Comparison of ENCODE assay signal across 19 cellular contexts in the genomic region with DNA sequence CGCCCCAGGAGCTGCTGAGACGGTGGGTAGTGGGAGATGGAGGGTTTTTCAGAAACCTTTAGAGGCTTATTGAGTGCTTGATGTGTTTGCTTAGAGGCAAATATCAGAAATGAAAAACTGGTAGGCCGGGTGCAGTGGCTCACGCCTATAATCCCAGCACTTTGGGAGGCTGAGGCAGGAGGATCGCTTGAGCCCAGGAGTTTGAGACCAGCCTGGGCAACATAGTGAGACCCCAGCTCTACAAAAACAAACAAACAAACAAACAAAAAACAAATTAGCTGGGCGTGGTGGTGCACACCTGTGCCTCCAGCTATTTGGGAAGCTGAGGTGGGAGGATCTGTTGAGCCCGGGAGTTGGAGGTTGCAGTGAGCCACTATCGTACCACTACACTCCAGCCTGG. TPM values are rescaled to one million over a fixed set of nuclear protein-coding genes. Genes with fewer than 3 reads are reported as not detected.
"Had no signal": no experiment of that assay in that cellular context is flagged by ENCODE, and none has a peak within 500 bp of the region (broad histone marks: within the 10 kb centered on the region; RNA-seq: fewer than 3 reads in every experiment).

No MANE protein-coding gene starts in this region.

RNA-seq across cellular contexts. Expression of a gene that starts 5.2 kb away (rescaled TPM):
- total RNA-seq: activated naive CD4-positive, alpha-beta T cell treated with anti-CD3 and anti-CD28 coated beads for 36 hours; activated naive CD4-positive, alpha-beta T cell treated with anti-CD3 and anti-CD28 coated beads, Interleukin-2, amount 50 U/mL, for 72 hours; activated naive CD8-positive, alpha-beta T cell treated with anti-CD3 and anti-CD28 coated beads, Interleukin-2, amount 10 ng/mL, durations not matched to agents 7 days and 5 days; activated T-cell treated with anti-CD3 and anti-CD28 coated beads, Interleukin-2, amount 50 U/mL, for 4 hours; activated T-cell treated with anti-CD3 and anti-CD28 coated beads, Interleukin-2, amount 50 U/mL, for 72 hours; activated T-helper 1 cell treated with anti-CD3 and anti-CD28 coated beads, Interleukin-12 subunit alpha, Interleukin-12 subunit beta, Interleukin-2, Interleukin-4 antibody, amounts not matched to agents 30 ng/mL and 10 ng/mL and 1 ng/mL, durations not matched to agents 14 hours and 24 hours and 36 hours; activated T-helper 2 cell treated with anti-CD3 and anti-CD28 coated beads, Interferon-gamma antibody, Interleukin-2, Interleukin-4, amounts not matched to agents 10 μg/mL and 5 μg/mL and 100 μg/mL, durations not matched to agents 14 hours and 24 hours and 36 hours; adrenal gland; aorta; ascending aorta; astrocyte; body of pancreas; breast epithelium; bronchial epithelial cell; cardiac muscle cell; cardiac septum; cerebellum; chondrocyte had no signal
- polyA plus RNA-seq: adipose tissue, aorta had no signal
